In genomic region chr5:97636766-97637165, GRCh38 we compare ENCODE assay signal across 31 cellular contexts.
"Had no signal": no experiment of that assay in that cellular context is flagged by ENCODE, and none has a peak within 500 bp of the region (broad histone marks: within the 10 kb centered on the region; RNA-seq: fewer than 3 reads in every experiment).

No MANE protein-coding gene starts in this region.

- H3K36me3 ChIP-seq: brain microvascular endothelial cell, WERI-Rb-1 had no signal

- H3K27me3 ChIP-seq: brain microvascular endothelial cell had no signal

- ATAC-seq: activated CD8-positive, alpha-beta memory T cell treated with anti-CD3 and anti-CD28 coated beads, Interleukin-2, amount 10 ng/mL, durations not matched to agents 7 days and 5 days; activated naive CD8-positive, alpha-beta T cell treated with anti-CD3 and anti-CD28 coated beads, Interleukin-2, amount 50 U/mL, for 24 hours had no signal

- H3K27ac ChIP-seq: brain microvascular endothelial cell, WERI-Rb-1 had no signal

- DNase-seq: activated CD4-positive, alpha-beta memory T cell treated with anti-CD3 and anti-CD28 coated beads, Interleukin-2, amount 10 ng/mL, durations not matched to agents 7 days and 5 days; activated CD4-positive, alpha-beta T cell treated with anti-CD3 and anti-CD28 coated beads for 1 hour; activated CD4-positive, alpha-beta T cell treated with anti-CD3 and anti-CD28 coated beads for 48 hours; activated CD4-positive, CD25-positive, alpha-beta regulatory T cell; activated CD8-positive, alpha-beta memory T cell treated with anti-CD3 and anti-CD28 coated beads for 24 hours; activated CD8-positive, alpha-beta memory T cell treated with anti-CD3 and anti-CD28 coated beads, Interleukin-2, amount 10 ng/mL, durations not matched to agents 7 days and 5 days; activated CD8-positive, alpha-beta memory T cell treated with anti-CD3 and anti-CD28 coated beads, Interleukin-2, amount 50 U/mL, for 48 hours; activated effector memory CD4-positive, alpha-beta T cell treated with Interleukin-2 at 50 U/mL for 16 hours; activated naive CD4-positive, alpha-beta T cell treated with anti-CD3 and anti-CD28 coated beads, Interleukin-2, amount 10 ng/mL, durations not matched to agents 7 days and 5 days; activated naive CD8-positive, alpha-beta T cell treated with anti-CD3 and anti-CD28 coated beads, Interleukin-2, amount 50 U/mL, for 24 hours; activated T-cell treated with anti-CD3 and anti-CD28 coated beads, Interleukin-2, amount 50 U/mL, for 48 hours; amniotic stem cell; aorta; brain microvascular endothelial cell; central memory CD4-positive, alpha-beta T cell; MM.1S; NCI-H1092 treated with DMSO at 0.1 percent for 48 hours; NCI-H1417; NCI-H146; NCI-H187; NCI-H2029 treated with DMSO at 0.1 percent for 48 hours; NCI-H2107; NCI-H2171; NCI-H510A; NCI-H526; NCI-H748 treated with DMSO at 0.1 percent for 48 hours; NK-92 treated with Interleukin-12 subunit alpha and Interleukin-12 subunit beta, amount 100 ng/mL, for 24 hours; Right ventricle myocardium superior; SW 1271; T1000; WERI-Rb-1 had no signal
